32 cellular contexts compared by ENCODE assay signal in the genomic region with DNA sequence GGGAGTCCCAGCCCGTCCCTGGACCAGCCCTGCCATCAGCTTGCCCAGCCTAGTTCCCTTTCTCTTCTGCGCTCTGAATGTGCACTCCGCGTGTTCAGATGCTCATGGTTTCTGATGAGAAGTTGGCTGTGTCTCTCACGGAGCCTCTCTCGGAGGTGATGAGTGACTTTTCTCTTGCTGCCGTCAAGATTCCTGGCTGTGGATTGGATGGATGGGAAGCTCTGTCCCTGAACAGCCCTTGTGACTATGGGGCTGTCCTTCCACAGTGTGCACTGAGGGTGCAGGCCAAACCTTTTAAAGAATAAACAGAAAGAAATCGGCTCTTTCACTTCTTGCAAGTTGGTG.
"Had no signal": no experiment of that assay in that cellular context is flagged by ENCODE, and none has a peak within 500 bp of the region (broad histone marks: within the 10 kb centered on the region; RNA-seq: fewer than 3 reads in every experiment).

No MANE protein-coding gene starts in this region.

- H3K27me3 ChIP-seq: esophagus squamous epithelium, ovary, suprapubic skin, thyroid gland, vagina had no signal

- H3K27ac ChIP-seq: esophagus squamous epithelium, heart right ventricle, ovary, suprapubic skin, thyroid gland, vagina had no signal

- FAIRE-seq: endometrium had no signal

- DNase-seq: cortex of kidney; effector memory CD8-positive, alpha-beta T cell; erythroblast; esophagus squamous epithelium; foreskin melanocyte; glutamatergic neuron; heart right ventricle; hippocampal formation; immature natural killer cell; islet precursor cell; kidney glomerular epithelial cell; mesenchymal stem cell; mucosa of descending colon; naive B cell; nucleus accumbens; retina; stimulated activated CD4-positive, alpha-beta T cell treated with anti-CD3 and anti-CD28 coated beads, Interleukin-12 subunit alpha, Interleukin-12 subunit beta, amount 100 ng/mL, for 4 hours; stimulated activated CD4-positive, alpha-beta T cell treated with anti-CD3 and anti-CD28 coated beads, Interleukin-1b, Interleukin-23, amount 100 ng/mL, for 48 hours; stimulated activated CD4-positive, alpha-beta T cell treated with anti-CD3 and anti-CD28 coated beads, Interleukin-4, amount 100 ng/mL, for 1 hour; stimulated activated CD8-positive, alpha-beta memory T cell treated with anti-CD3 and anti-CD28 coated beads, Interleukin-4, amount 100 ng/mL, for 48 hours; stimulated activated naive CD4-positive, alpha-beta T cell; stimulated activated naive CD8-positive, alpha-beta T cell treated with anti-CD3 and anti-CD28 coated beads, Interleukin-15, amount 100 ng/mL, for 72 hours; thyroid gland; trophoblast cell had no signal

- H3K4me3 ChIP-seq: esophagus squamous epithelium, heart right ventricle, mucosa of descending colon, ovary, smooth muscle cell, suprapubic skin, thyroid gland, vagina had no signal

- H3K27ac Mint-ChIP-seq: effector memory CD8-positive, alpha-beta T cell; immature natural killer cell; mesothelial cell of epicardium; natural killer cell treated with Interleukin-12 subunit alpha and Interleukin-12 subunit beta and Interleukin-15 and Interleukin-18, amount 100 ng/mL, for 72 hours; stimulated activated naive CD8-positive, alpha-beta T cell treated with anti-CD3 and anti-CD28 coated beads, Interleukin-15, amount 100 ng/mL, for 72 hours had no signal

- H3K4me1 Mint-ChIP-seq: immature natural killer cell had no signal

- H3K36me3 ChIP-seq: esophagus squamous epithelium, ovary, suprapubic skin, thyroid gland, vagina had no signal

- H3K36me3 Mint-ChIP-seq: immature natural killer cell; naive B cell; natural killer cell treated with Interleukin-12 subunit alpha and Interleukin-12 subunit beta and Interleukin-15 and Interleukin-18, amount 100 ng/mL, for 72 hours had no signal

- H3K9me3 ChIP-seq: ovary, suprapubic skin, thyroid gland, vagina had no signal

- H3K4me3 Mint-ChIP-seq: effector memory CD8-positive, alpha-beta T cell; immature natural killer cell; mesothelial cell of epicardium; naive B cell; natural killer cell treated with Interleukin-12 subunit alpha and Interleukin-12 subunit beta and Interleukin-15 and Interleukin-18, amount 100 ng/mL, for 72 hours; stimulated activated naive CD8-positive, alpha-beta T cell treated with anti-CD3 and anti-CD28 coated beads, Interleukin-15, amount 100 ng/mL, for 72 hours had no signal

- ATAC-seq: effector memory CD8-positive, alpha-beta T cell; mucosa of descending colon; sciatic nerve; stimulated activated naive CD8-positive, alpha-beta T cell treated with anti-CD3 and anti-CD28 coated beads, Interleukin-15, amount 100 ng/mL, for 72 hours had no signal

- H3K4me2 ChIP-seq: smooth muscle cell had no signal
